Comparison of ENCODE assay signal across 7 cellular contexts in genomic region chr1:39892611-39893595, GRCh38. TPM values are rescaled to one million over a fixed set of nuclear protein-coding genes. Genes with fewer than 3 reads are reported as not detected.
A peak's percentile ranks its signal among the peaks of the same experiment; 100 is the strongest.
DNase-seq lines count a peak whose midpoint lies in the region; ATAC-seq and TF ChIP-seq lines count a peak whose summit lies in the region.

No MANE protein-coding gene starts in this region.

- H3K79me2 ChIP-seq in HCT116 (ENCODE audit: insufficient read depth, low read length) (no peaks in the 10 kb centered on the region), OCI-LY3 (ENCODE audit: low read length) (no peaks in the 10 kb centered on the region), fibroblast of lung (ENCODE audit: control insufficient read depth, insufficient read depth, low read length) (no peaks in the 10 kb centered on the region)

- no peak for TF ChIP-seq POLR2A in HCT116 (IDR thresholded peaks at IDR 0.05; ENCODE audit: borderline replicate concordance, extremely low read depth, insufficient read depth, insufficient read length)

- no peaks in the 10 kb centered on the region for H3K9me2 ChIP-seq in HCT116 (ENCODE audit: insufficient read depth)

- no peaks in the 10 kb centered on the region for H4K20me1 ChIP-seq in HCT116 (ENCODE audit: insufficient read depth)
- no peaks in the 10 kb centered on the region for H4K20me1 ChIP-seq in OCI-LY3 (ENCODE audit: insufficient read depth, low read length)
- H4K20me1 ChIP-seq in fibroblast of lung (ENCODE audit: control insufficient read depth, extremely low read depth, insufficient read depth, low read length) = no peaks in the 10 kb centered on the region

- TF ChIP-seq CTCF in HCT116 (IDR thresholded peaks at IDR 0.05 in 2 of 3, conservative IDR thresholded peaks at IDR 0.05 in 1 of 3; ENCODE audit: borderline replicate concordance in 1 of 3, insufficient read depth in 1 of 3, low read depth in 2 of 3, low read length in 2 of 3) (no peak), OCI-LY3 (IDR thresholded peaks at IDR 0.05; ENCODE audit: low read depth, low read length) (no peak), fibroblast of lung (conservative IDR thresholded peaks at IDR 0.05 in 1 of 2, IDR thresholded peaks at IDR 0.05 in 1 of 2; ENCODE audit: low read depth in 1 of 2, low read length in 2 of 2) (no peak)

- no peak for DNase-seq in HCT116 (ENCODE audit: low read depth, low spot score)
- peak; percentile 40 to 90 for DNase-seq in fibroblast of lung (ENCODE audit: low read depth in 2 of 2)
- DNase-seq in skeletal muscle cell (ENCODE audit: low read depth) = peak; percentile 37
- no peak for DNase-seq in stimulated activated CD4-positive, alpha-beta T cell treated with anti-CD3 and anti-CD28 coated beads, Interleukin-12 subunit alpha, Interleukin-12 subunit beta, amount 100 ng/mL, for 4 hours
- DNase-seq in KBM-7 = no peak

- H3K27ac ChIP-seq in HCT116 (ENCODE audit: low read depth, low read length) (no peak overlapping the region), OCI-LY3 (ENCODE audit: low read length) (no peak overlapping the region), fibroblast of lung (ENCODE audit: insufficient read depth, low read length) (no peak overlapping the region)

- no peaks in the 10 kb centered on the region for H3K36me3 ChIP-seq in HCT116 (ENCODE audit: control insufficient read depth in 1 of 2, insufficient read depth in 2 of 2, low read length in 2 of 2)
- H3K36me3 ChIP-seq in OCI-LY3 (replicated peaks; ENCODE audit: low read depth, low read length) = no peaks in the 10 kb centered on the region
- H3K36me3 ChIP-seq in fibroblast of lung (ENCODE audit: control insufficient read depth, insufficient read depth, low read length) = no peaks in the 10 kb centered on the region

- H3K4me3 ChIP-seq in HCT116 (replicated peaks in 1 of 2; ENCODE audit: low read depth in 1 of 2, low read length in 2 of 2) (no peak overlapping the region), OCI-LY3 (ENCODE audit: low read length) (peak overlapping the region; percentile 51), fibroblast of lung (replicated peaks in 1 of 4; ENCODE audit: control extremely low read depth in 1 of 4, insufficient read depth in 1 of 4, low read depth in 3 of 4, low read length in 4 of 4) (no peak overlapping the region), skeletal muscle cell (ENCODE audit: low read depth, low read length) (no peak overlapping the region)

- BruUV-seq in HCT116 (replicated peaks; lab: Mats Ljungman, UMichigan) = no TSS peak

- H3K9ac ChIP-seq in HCT116 (ENCODE audit: low read length) (no peak overlapping the region), OCI-LY3 (ENCODE audit: low read length) (no peak overlapping the region), fibroblast of lung (ENCODE audit: insufficient read depth, low read length) (no peak overlapping the region)

- RAD21 ChIA-PET in HCT116 (lab: Charles Lee; ENCODE audit: low non-redundant PET in 1 of 2, low total read pairs in 2 of 2, uncharacterized antibody in 2 of 2, unreplicated experiment in 2 of 2) = no interaction called here

- in situ Hi-C loops in KBM-7 (cut with MboI; ENCODE audit: low pct_unique_long_range_greater_than_20kb, low sequenced_read_pairs) = no loop called here

- POLR2A ChIA-PET in HCT116 (lab: Charles Lee) = no interaction called here

- intact Hi-C loops in HCT116 (cut with micrococcal nuclease) = no loop called here

- peaks cover 15 to 16% of the 10 kb centered on the region in 2 experiments for H3K4me1 ChIP-seq in HCT116 (ENCODE audit: control insufficient read depth in 1 of 2, insufficient read depth in 2 of 2, low read length in 2 of 2)
- peaks cover 22% of the 10 kb centered on the region for H3K4me1 ChIP-seq in OCI-LY3 (ENCODE audit: low read length)
- H3K4me1 ChIP-seq in fibroblast of lung (ENCODE audit: control insufficient read depth, extremely low read depth, insufficient read depth, low read length) = no peaks in the 10 kb centered on the region

- H3K27me3 ChIP-seq in HCT116 (ENCODE audit: insufficient read depth, low read length) = no peaks in the 10 kb centered on the region
- no peaks in the 10 kb centered on the region for H3K27me3 ChIP-seq in OCI-LY3 (ENCODE audit: low read depth, low read length)
- H3K27me3 ChIP-seq in fibroblast of lung (ENCODE audit: control insufficient read depth, insufficient read depth, low read length) = peaks cover 11% of the 10 kb centered on the region

- TF ChIP-seq RAD21 in HCT116 (IDR thresholded peaks at IDR 0.05; ENCODE audit: low read depth) = no peak

- ATAC-seq in HCT116 (peak; percentile 65; the same call in 1 of the 2 replicates), GM18867 (IDR thresholded peaks at IDR 0.05; ENCODE audit: unreplicated experiment) (no peak)

- H2AFZ ChIP-seq in HCT116 (ENCODE audit: low read depth, low read length, poor library complexity, severe bottlenecking) (no peak overlapping the region), OCI-LY3 (ENCODE audit: low read depth, low read length) (no peak overlapping the region), fibroblast of lung (ENCODE audit: low read length) (no peak overlapping the region)

- H3K9me3 ChIP-seq in HCT116 (ENCODE audit: control insufficient read depth in 1 of 2, insufficient read depth in 1 of 2, low read depth in 1 of 2, low read length in 2 of 2) (no peaks in the 10 kb centered on the region), OCI-LY3 (ENCODE audit: insufficient read depth, low read length) (no peaks in the 10 kb centered on the region), fibroblast of lung (ENCODE audit: control insufficient read depth, insufficient read depth, low read depth, low read length) (no peaks in the 10 kb centered on the region)

- H3K4me2 ChIP-seq in HCT116 (ENCODE audit: low read length) (peak overlapping the region; percentile 50), OCI-LY3 (ENCODE audit: low read length) (peak overlapping the region; percentile 55), fibroblast of lung (ENCODE audit: extremely low read depth, insufficient read depth, low read length) (peak overlapping the region; percentile 29)

- CTCF ChIA-PET in HCT116 (lab: Charles Lee) = interaction anchor here (1.8 kb wide), 1 partner anchor 9 kb away, joined by 9 read pairs; the partner anchor contains the start of gene MYCL

TF ChIP-seq in HCT116, 20 proteins besides CTCF, POLR2A, EP300 and RAD21 (continues in another document):
- TF ChIP-seq EZH2 (IDR thresholded peaks at IDR 0.05) (no peak), SRF (IDR thresholded peaks at IDR 0.05; ENCODE audit: low read depth) (no peak), FOSL1 (IDR thresholded peaks at IDR 0.05; ENCODE audit: low read depth) (no peak), ZFX (IDR thresholded peaks at IDR 0.05) (no peak), CBX3 (IDR thresholded peaks at IDR 0.05; ENCODE audit: low read depth) (no peak), ZNF274 (IDR thresholded peaks at IDR 0.05; ENCODE audit: low read depth, low read length) (no peak), EZH2phosphoT487 (IDR thresholded peaks at IDR 0.05; ENCODE audit: borderline replicate concordance) (no peak), SP1 (IDR thresholded peaks at IDR 0.05; ENCODE audit: low read depth) (no peak)
- TF ChIP-seq, protein P1, sequence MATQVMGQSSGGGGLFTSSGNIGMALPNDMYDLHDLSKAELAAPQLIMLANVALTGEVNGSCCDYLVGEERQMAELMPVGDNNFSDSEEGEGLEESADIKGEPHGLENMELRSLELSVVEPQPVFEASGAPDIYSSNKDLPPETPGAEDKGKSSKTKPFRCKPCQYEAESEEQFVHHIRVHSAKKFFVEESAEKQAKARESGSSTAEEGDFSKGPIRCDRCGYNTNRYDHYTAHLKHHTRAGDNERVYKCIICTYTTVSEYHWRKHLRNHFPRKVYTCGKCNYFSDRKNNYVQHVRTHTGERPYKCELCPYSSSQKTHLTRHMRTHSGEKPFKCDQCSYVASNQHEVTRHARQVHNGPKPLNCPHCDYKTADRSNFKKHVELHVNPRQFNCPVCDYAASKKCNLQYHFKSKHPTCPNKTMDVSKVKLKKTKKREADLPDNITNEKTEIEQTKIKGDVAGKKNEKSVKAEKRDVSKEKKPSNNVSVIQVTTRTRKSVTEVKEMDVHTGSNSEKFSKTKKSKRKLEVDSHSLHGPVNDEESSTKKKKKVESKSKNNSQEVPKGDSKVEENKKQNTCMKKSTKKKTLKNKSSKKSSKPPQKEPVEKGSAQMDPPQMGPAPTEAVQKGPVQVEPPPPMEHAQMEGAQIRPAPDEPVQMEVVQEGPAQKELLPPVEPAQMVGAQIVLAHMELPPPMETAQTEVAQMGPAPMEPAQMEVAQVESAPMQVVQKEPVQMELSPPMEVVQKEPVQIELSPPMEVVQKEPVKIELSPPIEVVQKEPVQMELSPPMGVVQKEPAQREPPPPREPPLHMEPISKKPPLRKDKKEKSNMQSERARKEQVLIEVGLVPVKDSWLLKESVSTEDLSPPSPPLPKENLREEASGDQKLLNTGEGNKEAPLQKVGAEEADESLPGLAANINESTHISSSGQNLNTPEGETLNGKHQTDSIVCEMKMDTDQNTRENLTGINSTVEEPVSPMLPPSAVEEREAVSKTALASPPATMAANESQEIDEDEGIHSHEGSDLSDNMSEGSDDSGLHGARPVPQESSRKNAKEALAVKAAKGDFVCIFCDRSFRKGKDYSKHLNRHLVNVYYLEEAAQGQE (IDR thresholded peaks at IDR 0.05; ENCODE audit: low read depth) = no peak

RNA-seq across cellular contexts. Expression of gene MYCL, which starts 8.8 kb away (rescaled TPM):
- total RNA-seq in HCT116 (2021; ENCODE audit: unreplicated experiment) = 10.0 TPM
- 9.3 and 9.9 TPM in 2 replicates for polyA plus RNA-seq in HCT116 (2012)
- under 0.01 and 0.26 TPM in 2 replicates for total RNA-seq in fibroblast of lung
- 0.09 and 0.11 TPM in 2 replicates for polyA plus RNA-seq in fibroblast of lung
- 0.13 and 0.14 TPM in 2 replicates for polyA plus RNA-seq in fibroblast of lung (2012)
- polyA minus RNA-seq in fibroblast of lung (ENCODE audit: low replicate concordance) = 0.07 TPM in 1 of 2 replicates, not detected in the other

RNA-seq across cellular contexts. Expression of gene TRIT1, which starts 9.6 kb away (rescaled TPM):
- total RNA-seq in HCT116 (2021; ENCODE audit: unreplicated experiment) (32.3 TPM), fibroblast of lung (19.5 and 20.3 TPM in 2 replicates)
- 12.2 and 22.2 TPM in 2 replicates for polyA plus RNA-seq in HCT116 (2012)
- polyA plus RNA-seq in fibroblast of lung = 9.7 and 17.2 TPM in 2 replicates
- 7.2 and 10.5 TPM in 2 replicates for polyA plus RNA-seq in fibroblast of lung (2012)
- 0.79 and 1.4 TPM in 2 replicates for polyA minus RNA-seq in fibroblast of lung (ENCODE audit: low replicate concordance)

Comparison
In these comparisons a context has a peak if more than half of its experiments do, and no peak if none do; other contexts are left out.
1. DNase-seq: peak in fibroblast of lung (2 of 2) and skeletal muscle cell (single experiment); none in HCT116 (single experiment), stimulated activated CD4-positive, alpha-beta T cell treated with anti-CD3 and anti-CD28 coated beads, Interleukin-12 subunit alpha, Interleukin-12 subunit beta, amount 100 ng/mL, for 4 hours (single experiment) and KBM-7 (single experiment).
2. Peak in every context shown above with its lines, with median percentiles within 50 percentile points of each other: H3K4me2 ChIP-seq.